15 cellular contexts compared by ENCODE assay signal in the genomic region with DNA sequence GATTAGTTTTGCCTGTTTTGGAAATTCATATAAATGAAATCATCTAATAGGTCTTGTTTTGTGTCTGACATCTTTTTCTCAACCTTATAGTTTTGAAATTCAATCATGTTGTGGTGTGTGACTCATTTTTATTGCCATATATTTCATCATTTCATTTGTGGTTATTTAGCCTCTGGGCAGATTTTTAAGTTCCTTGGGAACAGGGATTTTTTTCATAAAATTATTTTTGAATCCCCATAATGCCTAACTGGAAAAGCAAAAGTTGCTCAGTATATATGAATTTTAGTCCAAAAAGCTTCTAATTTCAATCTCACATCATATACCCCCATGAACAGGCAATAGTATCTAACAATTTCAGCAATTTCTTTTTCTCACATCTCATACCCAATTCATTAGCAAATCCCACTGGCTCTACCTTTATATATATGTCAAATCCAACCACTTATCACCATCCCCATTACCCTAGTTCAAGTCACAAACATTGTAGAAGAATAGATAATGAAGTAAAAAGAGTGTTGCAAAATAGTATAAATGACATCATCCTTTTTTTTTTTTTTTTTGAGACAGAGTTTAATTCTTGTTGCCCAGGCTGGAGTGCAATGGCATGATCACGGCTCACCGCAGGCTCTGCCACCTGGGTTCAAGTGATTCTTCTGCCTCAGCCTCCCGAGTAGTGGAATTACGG. TPM values are rescaled to one million over a fixed set of nuclear protein-coding genes. Genes with fewer than 3 reads are reported as not detected.
A peak's percentile ranks its signal among the peaks of the same experiment; 100 is the strongest.
DNase-seq lines count a peak whose midpoint lies in the region; ATAC-seq, FAIRE-seq and TF ChIP-seq lines count a peak whose summit lies in the region.
"Had no signal": no experiment of that assay in that cellular context is flagged by ENCODE, and none has a peak within 500 bp of the region (broad histone marks: within the 10 kb centered on the region; RNA-seq: fewer than 3 reads in every experiment).

No MANE protein-coding gene starts in this region.

- H3K36me3 ChIP-seq in PC-9 (ENCODE audit: low read depth) (no peaks in the 10 kb centered on the region), small intestine (ENCODE audit: control insufficient read depth in 2 of 2, insufficient read depth in 2 of 2, low read length in 2 of 2) (no peaks in the 10 kb centered on the region)
- H3K36me3 ChIP-seq: HAP-1 had no signal

- CTCF ChIA-PET in PC-9 (lab: Charles Lee): interaction anchor here (1.0 kb wide), 1 partner anchor 11 kb away, joined by 3 read pairs; no protein-coding TSS in a partner anchor

- POLR2A ChIA-PET in PC-9 (lab: Charles Lee; ENCODE audit: unreplicated experiment): no interaction called here

- H3K4me2 ChIP-seq in PC-9: peak overlapping the region; percentile 72

- no peak overlapping the region; the same call in 1 of the 2 replicates for H3K4me3 ChIP-seq in PC-9
- no peak overlapping the region for H3K4me3 ChIP-seq in small intestine (ENCODE audit: low read depth in 1 of 2, low read length in 2 of 2)
- H3K4me3 ChIP-seq: HAP-1 had no signal

- TF ChIP-seq CTCF in PC-9 (conservative IDR thresholded peaks at IDR 0.05): no peak

- peak; percentile 69 for DNase-seq in AG08395 (ENCODE audit: low spot score)
- peak; percentile 51 for DNase-seq in GM04504 (ENCODE audit: low read depth)
- DNase-seq in PC-9: peak in 1 of 2 experiments; percentile 82
- DNase-seq in fibroblast of peridontal ligament (ENCODE audit: extremely low read depth): peak; percentile 95
- no peak for DNase-seq in NCI-H187 (lab: John Stamatoyannopoulos, UW)
- no peak for DNase-seq in small intestine
- DNase-seq: activated B cell treated with CpG ODN at 0.5 μM for 24 hours; CD8-positive, alpha-beta T cell; head of caudate nucleus; SHP77 had no signal

- H3K9me2 ChIP-seq in PC-9 (ENCODE audit: insufficient read depth): no peaks in the 10 kb centered on the region

- ATAC-seq in GM19452 (IDR thresholded peaks at IDR 0.05; ENCODE audit: unreplicated experiment) (no peak), HG03565 (IDR thresholded peaks at IDR 0.05; ENCODE audit: unreplicated experiment) (no peak)
- ATAC-seq: CD8-positive, alpha-beta T cell had no signal

- H3K27me3 ChIP-seq in PC-9 (ENCODE audit: insufficient read depth, low read depth) (no peaks in the 10 kb centered on the region), small intestine (ENCODE audit: control insufficient read depth in 2 of 2, insufficient read depth in 2 of 2, low read length in 2 of 2) (no peaks in the 10 kb centered on the region)

- peak overlapping the region; percentile 100 for H3K27ac ChIP-seq in PC-9
- no peak overlapping the region for H3K27ac ChIP-seq in small intestine (ENCODE audit: low read depth in 1 of 2, low read length in 1 of 2)
- H3K27ac ChIP-seq: parathyroid adenoma had no signal

- no peaks in the 10 kb centered on the region for H4K20me1 ChIP-seq in PC-9 (ENCODE audit: insufficient read depth)

- peaks cover 65% of the 10 kb centered on the region for H3K4me1 ChIP-seq in PC-9 (replicated peaks; ENCODE audit: insufficient read depth)
- H3K4me1 ChIP-seq in small intestine (ENCODE audit: control insufficient read depth in 2 of 2, insufficient read depth in 1 of 2, low read depth in 1 of 2, low read length in 1 of 2): no peaks in the 10 kb centered on the region
- H3K4me1 ChIP-seq: HAP-1, parathyroid adenoma had no signal

- intact Hi-C loops in PC-9 (cut with micrococcal nuclease; ENCODE audit: unreplicated experiment): loop anchor here (1.0 kb wide), 1 partner anchor 32 kb away; no protein-coding TSS in a partner anchor

- no peak overlapping the region for H2AFZ ChIP-seq in PC-9
- H2AFZ ChIP-seq: parathyroid adenoma had no signal

- H3K9me3 ChIP-seq in PC-9 (ENCODE audit: insufficient read depth, low read depth) (no peaks in the 10 kb centered on the region), small intestine (ENCODE audit: control insufficient read depth, low read depth) (no peaks in the 10 kb centered on the region)
- H3K9me3 ChIP-seq: HAP-1 had no signal

- peaks cover 44% of the 10 kb centered on the region for H3F3A ChIP-seq in PC-9 (ENCODE audit: insufficient read depth, low read depth)

- no peak for FAIRE-seq in small intestine (lab: Jason Lieb, UNC)

- no peaks in the 10 kb centered on the region for H3K79me2 ChIP-seq in PC-9 (ENCODE audit: low read depth)
- H3K79me2 ChIP-seq: parathyroid adenoma had no signal

- 89 to 95% (median 94%) methylated on average over 4 of the region's 4 CpGs for WGBS in small intestine, 3 donors

- no TSS peak for BruUV-seq in PC-9 (replicated peaks; lab: Mats Ljungman, UMichigan)

RNA-seq across cellular contexts. Expression of a gene that starts 2.6 kb away (rescaled TPM):
- total RNA-seq in PC-9 (2021): 0.11 TPM in 1 of 2 replicates, not detected in the other
- polyA plus RNA-seq in small intestine: not detected
- total RNA-seq: activated B cell treated with CpG ODN at 0.5 μM for 24 hours; CD8-positive, alpha-beta T cell; lung microvascular endothelial cell had no signal

RNA-seq across cellular contexts. Expression of a gene that starts 48.6 kb away (rescaled TPM):
- 62.1 and 83.2 TPM in 2 replicates for total RNA-seq in PC-9 (2021)
- 10 to 100 TPM; 11.5 to 38.7 (median 24.6) TPM for polyA plus RNA-seq in small intestine

RNA-seq across cellular contexts. Expression of a gene that starts 57.7 kb away (rescaled TPM):
- 129 and 155 TPM in 2 replicates for total RNA-seq in PC-9 (2021)
- 100 to 1,000 TPM; 147 to 313 (median 249) TPM for polyA plus RNA-seq in small intestine

Comparison
In these comparisons a context has a peak if more than half of its experiments do, and no peak if none do; other contexts are left out.
1. DNase-seq: peak in AG08395 (single experiment), GM04504 (single experiment) and fibroblast of peridontal ligament (single experiment); none in NCI-H187 (0 of 2) and small intestine (single experiment).